In the genomic region with DNA sequence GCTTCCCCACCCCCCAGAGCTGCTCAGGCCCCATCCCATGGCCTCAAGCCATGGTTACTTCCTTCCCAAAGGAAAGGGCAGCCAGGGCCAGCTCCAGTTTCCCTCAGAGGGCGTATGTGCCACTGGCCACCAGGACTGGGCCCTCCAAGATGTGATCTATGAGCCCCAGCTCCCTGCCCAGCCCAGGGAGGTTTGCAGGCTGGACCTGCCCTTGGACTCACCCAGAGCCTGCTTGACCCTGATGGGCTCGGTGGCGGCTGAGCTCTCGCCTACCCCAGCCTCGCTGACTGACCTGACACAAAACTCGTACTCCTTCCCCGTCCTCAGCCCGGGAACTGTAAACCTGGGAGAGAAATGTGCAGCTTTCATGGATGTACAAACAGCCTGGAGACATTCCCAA, we compare ENCODE assay signal across 1 cellular context.
TF ChIP-seq lines count a peak whose summit lies in the region.

No MANE protein-coding gene starts in this region.

TF ChIP-seq in H1, 55 proteins besides CTCF, POLR2A, EP300 and RAD21:
- TF ChIP-seq CEBPB (IDR thresholded peaks at IDR 0.05; ENCODE audit: low read depth, low read length) (no peak), SRF (IDR thresholded peaks at IDR 0.05; ENCODE audit: low read depth, low read length) (no peak), CHD1 (IDR thresholded peaks at IDR 0.05; ENCODE audit: low read depth, low read length) (no peak), TBP (IDR thresholded peaks at IDR 0.05; ENCODE audit: low read depth, low read length) (no peak), RNF2 (IDR thresholded peaks at IDR 0.05; ENCODE audit: borderline replicate concordance, low read depth, low read length, missing control alignments, poor library complexity, severe bottlenecking) (no peak), ATF2 (IDR thresholded peaks at IDR 0.05; ENCODE audit: low read length) (no peak), BACH1 (IDR thresholded peaks at IDR 0.05; ENCODE audit: low read length) (no peak), HDAC6 (IDR thresholded peaks at IDR 0.05; ENCODE audit: low read depth, low read length) (no peak), PHF8 (conservative IDR thresholded peaks at IDR 0.05; ENCODE audit: low read depth, low read length) (no peak), CHD2 (IDR thresholded peaks at IDR 0.05; ENCODE audit: low read length) (no peak)
- TF ChIP-seq, protein P1, sequence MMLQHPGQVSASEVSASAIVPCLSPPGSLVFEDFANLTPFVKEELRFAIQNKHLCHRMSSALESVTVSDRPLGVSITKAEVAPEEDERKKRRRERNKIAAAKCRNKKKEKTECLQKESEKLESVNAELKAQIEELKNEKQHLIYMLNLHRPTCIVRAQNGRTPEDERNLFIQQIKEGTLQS (IDR thresholded peaks at IDR 0.05; ENCODE audit: insufficient read depth, low read depth, low read length), result no peak
